ENCODE assay signal across 8 cellular contexts in the genomic region with DNA sequence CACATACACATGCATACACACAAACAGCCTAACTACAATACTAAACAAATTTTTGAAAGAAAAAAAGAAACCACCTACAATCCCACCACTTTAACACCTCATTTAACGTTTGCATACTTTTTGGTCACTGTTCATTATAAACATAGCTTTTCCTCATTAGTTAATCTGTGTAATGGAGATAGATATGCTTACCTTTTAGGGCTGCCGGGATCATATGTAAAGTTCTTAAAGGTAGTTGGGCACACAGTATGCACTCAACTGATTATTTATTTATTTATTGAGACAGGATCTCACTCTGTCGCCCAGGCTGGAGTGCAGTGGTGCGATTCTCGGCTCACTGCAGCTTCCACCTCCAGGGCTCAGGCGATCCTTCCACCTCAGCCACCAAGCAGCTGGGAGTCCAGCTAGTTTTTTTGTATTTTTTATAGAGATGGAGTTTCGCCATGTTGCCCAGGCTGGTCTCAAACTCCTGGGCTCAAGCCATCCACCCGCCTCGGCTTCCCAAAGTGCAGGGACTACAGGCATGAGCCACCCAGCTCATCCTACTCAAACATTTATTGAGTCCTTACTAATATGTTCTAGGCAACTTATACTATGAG. TPM values are rescaled to one million over a fixed set of nuclear protein-coding genes. Genes with fewer than 3 reads are reported as not detected.
DNase-seq lines count a peak whose midpoint lies in the region; ATAC-seq, FAIRE-seq and TF ChIP-seq lines count a peak whose summit lies in the region.

No MANE protein-coding gene starts in this region.

- no peak for FAIRE-seq in astrocyte (lab: Jason Lieb, UNC)

- H3K27ac Mint-ChIP-seq in activated CD4-positive, alpha-beta T cell treated with anti-CD3 and anti-CD28 coated beads, Interleukin-2, amount 10 ng/mL, durations not matched to agents 7 days and 5 days, result peak overlapping the region; percentile 95
- peak overlapping the region; percentile 49 for H3K27ac Mint-ChIP-seq in astrocyte (ENCODE audit: unreplicated experiment)

- H3K4me3 Mint-ChIP-seq in activated CD4-positive, alpha-beta T cell treated with anti-CD3 and anti-CD28 coated beads, Interleukin-2, amount 10 ng/mL, durations not matched to agents 7 days and 5 days, result peak overlapping the region; percentile 83
- H3K4me3 Mint-ChIP-seq in astrocyte (ENCODE audit: unreplicated experiment), result peak overlapping the region; percentile 88

- peaks cover 42% of the 10 kb centered on the region for H3K79me2 ChIP-seq in astrocyte (ENCODE audit: insufficient read depth, low read length)

- H3K9ac ChIP-seq in astrocyte (ENCODE audit: low read length), result peak overlapping the region; percentile 99

- no peak for ATAC-seq in left lung
- ATAC-seq in GM21717 (IDR thresholded peaks at IDR 0.05; ENCODE audit: unreplicated experiment), result no peak

- no peaks in the 10 kb centered on the region for H3K9me3 Mint-ChIP-seq in activated CD4-positive, alpha-beta T cell treated with anti-CD3 and anti-CD28 coated beads, Interleukin-2, amount 10 ng/mL, durations not matched to agents 7 days and 5 days
- H3K9me3 Mint-ChIP-seq in astrocyte (ENCODE audit: unreplicated experiment), result no peaks in the 10 kb centered on the region

- intact Hi-C loops in left lung (cut with DNase I) (no loop called here), testis (cut with DNase I; ENCODE audit: low total_unique reads) (no loop called here)

- no peak for TF ChIP-seq CTCF in astrocyte (IDR thresholded peaks at IDR 0.05; ENCODE audit: insufficient read depth, low read depth, low read length)
- TF ChIP-seq CTCF in left lung (IDR thresholded peaks at IDR 0.05), result no peak
- no peak for TF ChIP-seq CTCF in testis (IDR thresholded peaks at IDR 0.05)

- H3K36me3 Mint-ChIP-seq in activated CD4-positive, alpha-beta T cell treated with anti-CD3 and anti-CD28 coated beads, Interleukin-2, amount 10 ng/mL, durations not matched to agents 7 days and 5 days (ENCODE audit: low read depth), result peaks cover 24% of the 10 kb centered on the region
- peaks cover 5% of the 10 kb centered on the region for H3K36me3 Mint-ChIP-seq in astrocyte (ENCODE audit: low read depth, unreplicated experiment)

- TF ChIP-seq POLR2A in testis (IDR thresholded peaks at IDR 0.05), result no peak

- H3K4me1 ChIP-seq in astrocyte (ENCODE audit: insufficient read depth, low read length) (peaks cover 30% of the 10 kb centered on the region), left lung (peaks cover 16 to 58% of the 10 kb centered on the region in 2 donors), testis (peaks cover 26% of the 10 kb centered on the region)

- H3K27me3 ChIP-seq in astrocyte (ENCODE audit: insufficient read depth, low read length) (no peaks in the 10 kb centered on the region), left lung (no peaks in the 10 kb centered on the region), testis (no peaks in the 10 kb centered on the region)

- peaks cover 48% of the 10 kb centered on the region for H3K4me1 Mint-ChIP-seq in activated CD4-positive, alpha-beta T cell treated with anti-CD3 and anti-CD28 coated beads, Interleukin-2, amount 10 ng/mL, durations not matched to agents 7 days and 5 days
- peaks cover 32% of the 10 kb centered on the region for H3K4me1 Mint-ChIP-seq in astrocyte (ENCODE audit: low read depth, unreplicated experiment)

- H3K36me3 ChIP-seq in astrocyte (ENCODE audit: insufficient read depth, low read length) (no peaks in the 10 kb centered on the region), left lung (peaks cover 0 to 11% of the 10 kb centered on the region in 2 donors), testis (ENCODE audit: low read depth, missing control alignments) (no peaks in the 10 kb centered on the region)

- peaks cover 30% of the 10 kb centered on the region for H4K20me1 ChIP-seq in astrocyte (ENCODE audit: insufficient read depth, low read length)

- H3K9me3 ChIP-seq in astrocyte (ENCODE audit: insufficient read depth, low read depth, low read length) (no peaks in the 10 kb centered on the region), left lung (no peaks in the 10 kb centered on the region), testis (no peaks in the 10 kb centered on the region)

- H3K27ac ChIP-seq in astrocyte (ENCODE audit: low read depth, low read length) (peak overlapping the region; percentile 94), left lung (peak overlapping the region; percentile 96 to 98), testis (peak overlapping the region; percentile 95 to 99)

- peak overlapping the region; percentile 87 for H3K4me2 ChIP-seq in astrocyte (ENCODE audit: low read length)

- peak overlapping the region; percentile 71 for H2AFZ ChIP-seq in astrocyte (ENCODE audit: low read depth, low read length)

- POLR2A ChIA-PET in activated CD4-positive, alpha-beta T cell treated with anti-CD3 and anti-CD28 coated beads, Interleukin-2, amount 10 ng/mL, durations not matched to agents 7 days and 5 days (lab: Charles Lee), result interaction anchor here (1.9 kb wide), 1 partner anchor 18 kb away, joined by 13 read pairs; a partner anchor contains a TSS

- WGBS in testis, 2 donors, result 59 to 66% methylated on average over 9 of the region's 9 CpGs

- peaks cover 23% of the 10 kb centered on the region for H3K27me3 Mint-ChIP-seq in activated CD4-positive, alpha-beta T cell treated with anti-CD3 and anti-CD28 coated beads, Interleukin-2, amount 10 ng/mL, durations not matched to agents 7 days and 5 days
- H3K27me3 Mint-ChIP-seq in astrocyte (ENCODE audit: low read depth, unreplicated experiment), result no peaks in the 10 kb centered on the region

- peak overlapping the region; percentile 71 for H3K4me3 ChIP-seq in astrocyte (ENCODE audit: insufficient read depth, low read depth, low read length)
- H3K4me3 ChIP-seq in left lung, result peak overlapping the region; percentile 30 to 91
- peak overlapping the region; percentile 83 to 99 for H3K4me3 ChIP-seq in testis

- CTCF ChIA-PET in activated CD4-positive, alpha-beta T cell treated with anti-CD3 and anti-CD28 coated beads, Interleukin-2, amount 10 ng/mL, durations not matched to agents 7 days and 5 days (lab: Charles Lee), result interaction anchor here (0.6 to 3.7 kb wide), 10 partner anchors 9 to 686 kb away, joined by 3 to 38 read pairs (median 4); a partner anchor contains a TSS

- no peak for DNase-seq in activated CD4-positive, alpha-beta T cell treated with anti-CD3 and anti-CD28 coated beads, Interleukin-2, amount 10 ng/mL, durations not matched to agents 7 days and 5 days
- DNase-seq in activated CD4-positive, alpha-beta T cell treated with anti-CD3 and anti-CD28 coated beads for 1 hour, result no peak
- DNase-seq in astrocyte (ENCODE audit: low read depth) (no peak), left lung (no peak), testis (no peak), AG20443 (ENCODE audit: low spot score) (no peak)
- DNase-seq in activated CD4-positive, CD25-positive, alpha-beta regulatory T cell treated with anti-CD3 and anti-CD28 coated beads, Interleukin-2, amount 50 U/mL, for 72 hours, result no peak

RNA-seq across cellular contexts. Expression of a gene that starts 0.7 kb away (rescaled TPM):
- 10 to 100 TPM; 26.3 to 29.9 TPM for total RNA-seq in activated CD4-positive, alpha-beta T cell treated with anti-CD3 and anti-CD28 coated beads, Interleukin-2, amount 10 ng/mL, durations not matched to agents 7 days and 5 days
- total RNA-seq in astrocyte, result 36.4 and 38.4 TPM in 2 replicates
- 10 to 100 TPM; 25.0 to 31.6 TPM for total RNA-seq in left lung
- 10 to 100 TPM; 16.8 to 21.2 TPM for total RNA-seq in testis
- polyA plus RNA-seq in testis (ENCODE audit: insufficient read depth, low read depth, low replicate concordance), result 16.5 TPM

RNA-seq across cellular contexts. Expression of a gene that starts 17.7 kb away (rescaled TPM):
- 10 to 100 TPM; 24.5 to 26.4 TPM for total RNA-seq in activated CD4-positive, alpha-beta T cell treated with anti-CD3 and anti-CD28 coated beads, Interleukin-2, amount 10 ng/mL, durations not matched to agents 7 days and 5 days
- total RNA-seq in astrocyte (42.4 and 44.5 TPM in 2 replicates), left lung (10 to 100 TPM; 18.0 to 22.1 TPM), testis (10 to 100 TPM; 34.0 to 40.3 TPM)
- 37.9 TPM for polyA plus RNA-seq in testis (ENCODE audit: insufficient read depth, low read depth, low replicate concordance)
